ENCODE assay signal across 1 cellular context in the genomic region with DNA sequence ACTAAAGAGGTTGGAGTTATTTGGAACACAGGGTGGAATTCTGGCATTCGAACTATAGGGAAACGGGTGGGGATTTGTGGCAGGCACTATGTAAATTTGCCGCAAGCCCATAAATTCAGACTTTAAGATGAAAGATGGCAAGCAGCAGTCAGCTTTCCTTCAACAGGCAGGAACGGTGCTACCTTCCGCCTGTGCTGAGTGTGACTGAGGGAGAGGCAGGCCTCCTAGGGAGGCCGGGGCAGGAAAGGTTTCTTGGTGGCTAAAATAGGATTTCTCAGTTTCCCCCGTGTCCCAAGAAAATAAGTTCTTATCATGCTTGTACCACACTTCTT.
TF ChIP-seq lines count a peak whose summit lies in the region.

No MANE protein-coding gene starts in this region.

TF ChIP-seq in SK-N-SH treated with all-trans-retinoic acid at 6 μM for 48 hours, 23 proteins besides CTCF, POLR2A, EP300 and RAD21 (continued from another document):
- TF ChIP-seq, protein P1, sequence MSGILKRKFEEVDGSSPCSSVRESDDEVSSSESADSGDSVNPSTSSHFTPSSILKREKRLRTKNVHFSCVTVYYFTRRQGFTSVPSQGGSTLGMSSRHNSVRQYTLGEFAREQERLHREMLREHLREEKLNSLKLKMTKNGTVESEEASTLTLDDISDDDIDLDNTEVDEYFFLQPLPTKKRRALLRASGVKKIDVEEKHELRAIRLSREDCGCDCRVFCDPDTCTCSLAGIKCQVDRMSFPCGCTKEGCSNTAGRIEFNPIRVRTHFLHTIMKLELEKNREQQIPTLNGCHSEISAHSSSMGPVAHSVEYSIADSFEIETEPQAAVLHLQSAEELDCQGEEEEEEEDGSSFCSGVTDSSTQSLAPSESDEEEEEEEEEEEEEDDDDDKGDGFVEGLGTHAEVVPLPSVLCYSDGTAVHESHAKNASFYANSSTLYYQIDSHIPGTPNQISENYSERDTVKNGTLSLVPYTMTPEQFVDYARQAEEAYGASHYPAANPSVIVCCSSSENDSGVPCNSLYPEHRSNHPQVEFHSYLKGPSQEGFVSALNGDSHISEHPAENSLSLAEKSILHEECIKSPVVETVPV (CRISPR knock-in tag; IDR thresholded peaks at IDR 0.05): no peak
